ENCODE assay signal across 1 cellular context in the genomic region with DNA sequence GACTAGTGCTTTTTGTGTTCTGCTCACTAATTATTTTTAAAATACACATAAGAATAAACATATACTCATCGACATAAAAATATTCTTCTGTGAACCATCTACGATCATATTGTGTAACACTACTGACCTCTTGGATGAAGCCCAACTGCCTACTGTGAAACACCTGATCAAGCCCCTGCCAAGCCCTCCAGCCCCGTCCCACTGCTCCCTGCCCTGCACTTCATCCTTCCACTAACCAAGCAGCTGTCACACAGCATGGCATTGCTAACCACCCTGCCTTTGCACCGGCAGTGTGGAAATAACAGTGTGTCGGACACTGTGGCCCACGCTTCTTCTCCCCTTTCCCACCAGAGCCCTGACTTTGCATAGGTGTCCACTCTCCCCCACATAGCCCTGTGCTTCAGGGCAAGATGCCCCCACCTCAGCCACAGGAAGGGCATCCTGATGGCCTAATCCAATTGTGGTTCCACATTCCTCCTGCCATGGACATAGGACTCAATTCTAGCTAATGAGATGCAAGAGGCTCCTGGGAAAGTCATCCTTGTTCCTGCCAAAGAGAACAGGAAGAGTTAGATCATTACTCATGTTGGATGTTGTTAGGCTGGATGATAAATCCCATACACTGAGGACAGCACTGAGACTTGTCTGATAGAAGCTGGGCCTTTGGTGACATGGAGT.
TF ChIP-seq lines count a peak whose summit lies in the region.

No MANE protein-coding gene starts in this region.

TF ChIP-seq in HEK293T, 16 proteins besides CTCF, POLR2A, EP300 and RAD21 (continued from another document):
- TF ChIP-seq HDGF (IDR thresholded peaks at IDR 0.05; ENCODE audit: borderline replicate concordance) (no peak), SUZ12 (IDR thresholded peaks at IDR 0.05) (no peak), SP1 (IDR thresholded peaks at IDR 0.05) (no peak), ELF4 (IDR thresholded peaks at IDR 0.05) (no peak), L3MBTL2 (conservative IDR thresholded peaks at IDR 0.05) (no peak), ZNF384 (IDR thresholded peaks at IDR 0.05) (no peak)
